ENCODE assay signal across 22 cellular contexts in genomic region chr16:81936209-81936608, GRCh38.
DNase-seq lines count a peak whose midpoint lies in the region; ATAC-seq, FAIRE-seq and TF ChIP-seq lines count a peak whose summit lies in the region.
"Had no signal": no experiment of that assay in that cellular context is flagged by ENCODE, and none has a peak within 500 bp of the region (broad histone marks: within the 10 kb centered on the region; RNA-seq: fewer than 3 reads in every experiment).

No MANE protein-coding gene starts in this region.

- peak overlapping the region; percentile 48 for H3K27ac Mint-ChIP-seq in nephron progenitor cell
- H3K27ac Mint-ChIP-seq in T-helper 17 cell, result no peak overlapping the region
- H3K27ac Mint-ChIP-seq: B cell; CD8-positive, alpha-beta memory T cell had no signal

- no peaks in the 10 kb centered on the region for H3K27me3 ChIP-seq in GM12878 (replicated peaks in 1 of 2; ENCODE audit: control insufficient read depth in 2 of 2, insufficient read depth in 2 of 2, low read length in 1 of 2)
- H3K27me3 ChIP-seq: BLaER1 treated with 17β-estradiol and CSF1 and Interleukin-3, amounts not matched to agents 10 nM and 100 nM had no signal

- POLR2A ChIA-PET in GM12878 (lab: Charles Lee), result no interaction called here

- BruUV-seq in GM12878 (replicated peaks; lab: Mats Ljungman, UMichigan), result no TSS peak

- TF ChIP-seq CTCF in GM12878 (IDR thresholded peaks at IDR 0.05 in 2 of 3, conservative IDR thresholded peaks at IDR 0.05 in 1 of 3; ENCODE audit: control insufficient read depth in 2 of 3, extremely low read depth in 1 of 3, insufficient read depth in 1 of 3, low read depth in 3 of 3, low read length in 3 of 3) (no peak), nephron progenitor cell (IDR thresholded peaks at IDR 0.05) (no peak)

- CTCF ChIA-PET in GM12878 (lab: Yijun Ruan, JAX), result no interaction called here

- peaks cover 14% of the 10 kb centered on the region for H3K36me3 Mint-ChIP-seq in nephron progenitor cell (ENCODE audit: low read depth)
- H3K36me3 Mint-ChIP-seq in T-helper 17 cell (ENCODE audit: low read depth), result no peaks in the 10 kb centered on the region

- in situ Hi-C loops in GM12878 (cut with MboI), result no loop called here

- no peak for TF ChIP-seq EP300 in GM12878 (IDR thresholded peaks at IDR 0.05; ENCODE audit: borderline replicate concordance in 1 of 2, control insufficient read depth in 1 of 2, low read depth in 2 of 2, low read length in 2 of 2)

- no peak overlapping the region for H3K4me3 ChIP-seq in GM12878
- H3K4me3 ChIP-seq: A549; BLaER1 treated with 17β-estradiol and CSF1 and Interleukin-3, amounts not matched to agents 10 nM and 100 nM; GM23248 had no signal

- FAIRE-seq in GM12878 (lab: Jason Lieb, UNC), result no peak
- FAIRE-seq: A549, GM12892, GM19239 had no signal

- H3K27ac ChIP-seq in GM12878 (ENCODE audit: control insufficient read depth, insufficient read depth), result no peak overlapping the region
- H3K27ac ChIP-seq: 22Rv1; A549; BLaER1 treated with 17β-estradiol and CSF1 and Interleukin-3, amounts not matched to agents 10 nM and 100 nM; GM23248; KMS-11 had no signal

- SMC1A ChIA-PET in GM12878 (lab: Charles Lee; ENCODE audit: uncharacterized antibody, unreplicated experiment), result no interaction called here

- no peak for ATAC-seq in GM12878
- ATAC-seq in GM19452 (IDR thresholded peaks at IDR 0.05; ENCODE audit: unreplicated experiment), result no peak
- no peak for ATAC-seq in T-helper 17 cell
- ATAC-seq: A549 had no signal

- intact Hi-C loops in GM12878 (cut with micrococcal nuclease; ENCODE audit: unreplicated experiment), result loop anchor here (5.0 kb wide), 1 partner anchor 296 kb away; no protein-coding TSS in a partner anchor

- no peak overlapping the region for H3K4me2 ChIP-seq in GM12878 (ENCODE audit: control insufficient read depth, insufficient read depth)
- H3K4me2 ChIP-seq: A549; BLaER1 treated with 17β-estradiol and CSF1 and Interleukin-3, amounts not matched to agents 10 nM and 100 nM; KMS-11 had no signal

- no peak for TF ChIP-seq RAD21 in GM12878 (IDR thresholded peaks at IDR 0.05; ENCODE audit: insufficient read depth, low read depth, low read length)

- peak; percentile 5 for DNase-seq in activated CD8-positive, alpha-beta memory T cell treated with anti-CD3 and anti-CD28 coated beads for 24 hours
- DNase-seq in activated CD8-positive, alpha-beta memory T cell treated with anti-CD3 and anti-CD28 coated beads, Interleukin-2, amount 50 U/mL, for 4 hours, result no peak
- DNase-seq in GM12878 (ENCODE audit: low read depth, low spot score) (no peak), nephron progenitor cell (no peak), T-helper 17 cell (no peak), AML-193 (lab: John Stamatoyannopoulos, UW) (no peak)
- DNase-seq: CD8-positive, alpha-beta memory T cell; COR-L47; DMS 273 treated with DMSO at 0.1 percent for 48 hours; DMS53; DND-41; EL; GM23248; HCEC 1CT had no signal

- no peaks in the 10 kb centered on the region for H3K4me1 ChIP-seq in GM12878 (ENCODE audit: control insufficient read depth, insufficient read depth, low read length)

- H3K9me3 ChIP-seq in GM12878 (replicated peaks; ENCODE audit: control insufficient read depth, insufficient read depth, low read length) (no peaks in the 10 kb centered on the region), T-helper 17 cell (ENCODE audit: control insufficient read depth, low read length, poor library complexity, severe bottlenecking) (no peaks in the 10 kb centered on the region)
- H3K9me3 ChIP-seq: A549; BLaER1 treated with 17β-estradiol and CSF1 and Interleukin-3, amounts not matched to agents 10 nM and 100 nM had no signal

- H3K79me2 ChIP-seq in GM12878 (ENCODE audit: control insufficient read depth, insufficient read depth, low read length), result no peaks in the 10 kb centered on the region

- H3K4me1 Mint-ChIP-seq in nephron progenitor cell (peaks cover 52% of the 10 kb centered on the region), T-helper 17 cell (peaks cover 2% of the 10 kb centered on the region)
- H3K4me1 Mint-ChIP-seq: B cell had no signal

- peaks cover 7% of the 10 kb centered on the region for H3K27me3 Mint-ChIP-seq in nephron progenitor cell (ENCODE audit: low read depth, poor library complexity)
- H3K27me3 Mint-ChIP-seq in T-helper 17 cell, result peaks cover 10% of the 10 kb centered on the region
- H3K27me3 Mint-ChIP-seq: B cell; CD8-positive, alpha-beta memory T cell had no signal

- no peak overlapping the region for H3K4me3 Mint-ChIP-seq in nephron progenitor cell
- H3K4me3 Mint-ChIP-seq in T-helper 17 cell, result no peak overlapping the region
- H3K4me3 Mint-ChIP-seq: B cell; CD8-positive, alpha-beta memory T cell had no signal

- no peaks in the 10 kb centered on the region for H4K20me1 ChIP-seq in GM12878 (ENCODE audit: control insufficient read depth, insufficient read depth)

- no peak overlapping the region for H2AFZ ChIP-seq in GM12878 (ENCODE audit: control insufficient read depth, low read depth, low read length)
- H2AFZ ChIP-seq: GM23248 had no signal

- TF ChIP-seq POLR2A in GM12878 (IDR thresholded peaks at IDR 0.05; ENCODE audit: low read depth, low read length), result peak; percentile 51; the same call in 1 of the 2 replicates

- no peaks in the 10 kb centered on the region for H3K9me3 Mint-ChIP-seq in nephron progenitor cell
- H3K9me3 Mint-ChIP-seq: CD8-positive, alpha-beta memory T cell had no signal

- H3K36me3 ChIP-seq in GM12878 (ENCODE audit: control insufficient read depth in 2 of 2, insufficient read depth in 2 of 2, low read length in 1 of 2), result peaks cover 53 to 58% of the 10 kb centered on the region in 2 experiments

- 95% methylated on average over 18 of the region's 18 CpGs for WGBS in GM12878 (ENCODE audit: insufficient coverage, insufficient replicate concordance, low lambda C conversion rate, missing lambda C conversion rate)

- H3K9ac ChIP-seq in GM12878 (ENCODE audit: control insufficient read depth, insufficient read depth, low read length), result no peak overlapping the region
- H3K9ac ChIP-seq: BLaER1 treated with 17β-estradiol and CSF1 and Interleukin-3, amounts not matched to agents 10 nM and 100 nM; GM23248; KMS-11 had no signal

- RAD21 ChIA-PET in GM12878 (lab: Charles Lee; ENCODE audit: unreplicated experiment), result no interaction called here

TF ChIP-seq in GM12878, 131 proteins besides CTCF, POLR2A, EP300 and RAD21:
- TF ChIP-seq KDM1A (IDR thresholded peaks at IDR 0.05; ENCODE audit: borderline replicate concordance), result no peak
- no peak for TF ChIP-seq BHLHE40 (IDR thresholded peaks at IDR 0.05; ENCODE audit: borderline replicate concordance in 1 of 2, low read depth in 2 of 2, low read length in 1 of 2)
- TF ChIP-seq BCL3 (IDR thresholded peaks at IDR 0.05; ENCODE audit: borderline replicate concordance, insufficient read depth, low read depth, low read length, poor library complexity, severe bottlenecking), result peak; percentile 77
